Comparison of ENCODE assay signal across 9 cellular contexts in the genomic region with DNA sequence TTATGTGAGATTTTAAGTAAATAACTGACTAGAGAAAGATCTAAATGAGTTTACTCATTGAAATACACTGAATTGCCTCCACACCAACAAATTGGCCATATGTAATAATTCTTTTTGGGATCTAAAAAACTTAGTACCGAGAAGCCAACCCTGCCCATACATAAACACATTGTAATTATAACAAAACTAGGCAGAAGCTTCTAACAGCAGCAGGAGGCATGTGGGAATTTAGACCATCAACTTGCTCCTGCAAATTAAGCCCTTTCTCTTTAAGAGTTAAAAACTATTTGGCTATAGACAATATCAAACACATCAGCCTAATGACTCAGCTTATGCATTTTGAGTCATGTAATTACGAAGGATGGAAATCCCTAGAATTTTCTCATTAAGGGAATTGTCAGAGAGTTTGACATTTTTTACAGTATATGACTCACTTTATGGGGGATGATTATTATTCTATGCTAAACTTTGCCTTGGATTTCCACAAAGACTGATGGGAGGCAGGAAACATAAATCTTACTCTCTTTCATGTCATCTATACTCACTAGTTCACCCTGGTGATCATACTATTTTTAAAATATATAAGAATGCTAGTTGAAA. TPM values are rescaled to one million over a fixed set of nuclear protein-coding genes. Genes with fewer than 3 reads are reported as not detected.
DNase-seq lines count a peak whose midpoint lies in the region; ATAC-seq and TF ChIP-seq lines count a peak whose summit lies in the region.
"Had no signal": no experiment of that assay in that cellular context is flagged by ENCODE, and none has a peak within 500 bp of the region (broad histone marks: within the 10 kb centered on the region; RNA-seq: fewer than 3 reads in every experiment).

No MANE protein-coding gene starts in this region.

- H3K9me3 Mint-ChIP-seq in CD14-positive monocyte: peaks cover 0 to 2% (median 0%) of the 10 kb centered on the region in 7 donors

- no peaks in the 10 kb centered on the region for H3K36me3 Mint-ChIP-seq in CD14-positive monocyte

- peaks cover 23% of the 10 kb centered on the region for H3K4me1 Mint-ChIP-seq in CD14-positive monocyte

- no peak overlapping the region for H3K9ac ChIP-seq in colonic mucosa (ENCODE audit: low read depth in 2 of 2, low read length in 2 of 2)

- TF ChIP-seq CTCF in colonic mucosa (IDR thresholded peaks at IDR 0.05) (no peak), CD14-positive monocyte (IDR thresholded peaks at IDR 0.05) (no peak)

- H3K4me3 ChIP-seq in colonic mucosa: no peak overlapping the region

- H3K27ac Mint-ChIP-seq in CD14-positive monocyte: no peak overlapping the region

- no peak overlapping the region for H3K4me3 Mint-ChIP-seq in CD14-positive monocyte

- intact Hi-C loops in colonic mucosa (cut with DNase I) (no loop called here), CD14-positive monocyte (cut with micrococcal nuclease) (no loop called here)

- no peaks in the 10 kb centered on the region for H3K9me3 ChIP-seq in colonic mucosa

- H3K27me3 Mint-ChIP-seq in CD14-positive monocyte (ENCODE audit: low read depth in 3 of 3): peaks cover 0 to 2% (median 0%) of the 10 kb centered on the region in 3 donors

- ATAC-seq in HG02840 (IDR thresholded peaks at IDR 0.05; ENCODE audit: low FRiP score, unreplicated experiment): no peak
- ATAC-seq in HG02938 (IDR thresholded peaks at IDR 0.05; ENCODE audit: unreplicated experiment): no peak

- no peaks in the 10 kb centered on the region for H3K4me1 ChIP-seq in colonic mucosa

- no peaks in the 10 kb centered on the region for H3K36me3 ChIP-seq in colonic mucosa

- peak overlapping the region; percentile 28 for H3K27ac ChIP-seq in colonic mucosa

- H3K27me3 ChIP-seq in colonic mucosa: no peaks in the 10 kb centered on the region

- DNase-seq in EH (ENCODE audit: low read depth): peak; percentile 95
- DNase-seq in OCI-M1 (lab: John Stamatoyannopoulos, UW): peak; percentile 44
- no peak for DNase-seq in colonic mucosa
- DNase-seq in pulmonary artery endothelial cell (ENCODE audit: low read depth, low spot score): peak; percentile 32
- no peak for DNase-seq in CD14-positive monocyte (ENCODE audit: low spot score)
- DNase-seq in 8988T: no peak
- DNase-seq: anterior cingulate cortex had no signal

RNA-seq across cellular contexts. Expression of a gene that starts 1.0 kb away (rescaled TPM):
- total RNA-seq in colonic mucosa (1 to 10 TPM; 4.6 to 6.1 TPM), pulmonary artery endothelial cell (0.39 and 1.2 TPM in 2 replicates)
- polyA plus RNA-seq in CD14-positive monocyte: 1 to 10 TPM; 1.1 to 1.9 TPM

Comparison
In these comparisons a context has a peak if more than half of its experiments do, and no peak if none do; other contexts are left out.
1. DNase-seq: peak in EH (single experiment), OCI-M1 (single experiment) and pulmonary artery endothelial cell (single experiment); none in colonic mucosa (single experiment), CD14-positive monocyte (single experiment) and 8988T (single experiment).